In the genomic region with DNA sequence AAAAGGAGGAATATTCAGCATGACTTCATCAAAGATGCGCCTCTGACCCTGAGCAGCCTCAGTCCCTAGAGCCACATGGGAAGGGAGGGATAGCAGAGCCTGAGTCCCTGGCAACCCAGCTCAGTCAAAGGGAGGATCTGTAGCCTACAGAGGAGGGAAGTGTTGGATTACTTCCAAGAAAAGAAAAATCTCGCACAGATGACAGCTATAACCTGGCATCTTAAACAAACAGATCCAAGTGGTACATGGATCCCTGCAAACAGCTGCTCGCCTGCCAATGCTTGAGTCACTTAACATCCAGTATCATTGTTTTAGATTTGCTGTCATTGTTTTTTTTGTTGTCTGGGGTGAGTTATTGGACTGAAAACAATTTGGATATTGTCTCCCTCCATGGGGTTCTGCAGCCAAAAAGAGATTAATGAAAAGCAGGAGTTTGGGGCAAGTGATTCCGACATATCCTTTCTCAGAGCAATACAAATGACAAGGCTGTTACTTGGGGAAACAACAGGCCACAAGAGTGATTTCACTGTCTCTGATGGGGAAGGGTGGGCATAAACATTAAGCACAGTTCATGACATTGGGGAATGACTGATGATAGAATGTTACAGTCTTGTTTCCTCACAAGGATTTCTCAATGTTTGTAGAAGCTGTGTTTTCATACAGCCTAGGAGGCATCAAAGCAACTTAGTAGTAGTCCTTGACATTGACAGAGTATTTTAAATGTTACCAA, we compare ENCODE assay signal across 15 cellular contexts.
A peak's percentile ranks its signal among the peaks of the same experiment; 100 is the strongest.
DNase-seq lines count a peak whose midpoint lies in the region; ATAC-seq lines count a peak whose summit lies in the region.
"Had no signal": no experiment of that assay in that cellular context is flagged by ENCODE, and none has a peak within 500 bp of the region (broad histone marks: within the 10 kb centered on the region; RNA-seq: fewer than 3 reads in every experiment).

No MANE protein-coding gene starts in this region.

- peak overlapping the region; percentile 26 for H3K27ac ChIP-seq in angular gyrus (ENCODE audit: low read depth, low read length)
- H3K27ac ChIP-seq: heart right ventricle, transverse colon had no signal

- ATAC-seq in GM18907 (IDR thresholded peaks at IDR 0.05; ENCODE audit: unreplicated experiment), result no peak
- ATAC-seq: left lobe of liver; naive thymus-derived CD8-positive, alpha-beta T cell had no signal

- DNase-seq in DMS 273 (lab: John Stamatoyannopoulos, UW; ENCODE audit: unreplicated experiment), result peak; percentile 90
- peak; percentile 74 for DNase-seq in NCI-H2029 treated with DMSO at 0.1 percent for 48 hours (lab: John Stamatoyannopoulos, UW)
- peak; percentile 60 for DNase-seq in kidney tubule cell (ENCODE audit: low spot score)
- DNase-seq in effector CD8-positive, alpha-beta T cell (lab: John Stamatoyannopoulos, UW), result no peak
- no peak for DNase-seq in cerebellar cortex (ENCODE audit: low spot score)
- DNase-seq in ureter (ENCODE audit: low spot score), result no peak
- DNase-seq: activated CD8-positive, alpha-beta memory T cell treated with anti-CD3 and anti-CD28 coated beads for 24 hours; activated gamma-delta T cell treated with Interleukin-2 at 50 U/mL for 16 hours; heart right ventricle; naive thymus-derived CD8-positive, alpha-beta T cell; SK-N-SH; transverse colon had no signal

Comparison
In these comparisons a context has a peak if more than half of its experiments do, and no peak if none do; other contexts are left out.
1. DNase-seq: peak in DMS 273 (single experiment), NCI-H2029 treated with DMSO at 0.1 percent for 48 hours (single experiment) and kidney tubule cell (single experiment); none in effector CD8-positive, alpha-beta T cell (single experiment), cerebellar cortex (single experiment) and ureter (single experiment).